Comparison of ENCODE assay signal across 1 cellular context in the genomic region with DNA sequence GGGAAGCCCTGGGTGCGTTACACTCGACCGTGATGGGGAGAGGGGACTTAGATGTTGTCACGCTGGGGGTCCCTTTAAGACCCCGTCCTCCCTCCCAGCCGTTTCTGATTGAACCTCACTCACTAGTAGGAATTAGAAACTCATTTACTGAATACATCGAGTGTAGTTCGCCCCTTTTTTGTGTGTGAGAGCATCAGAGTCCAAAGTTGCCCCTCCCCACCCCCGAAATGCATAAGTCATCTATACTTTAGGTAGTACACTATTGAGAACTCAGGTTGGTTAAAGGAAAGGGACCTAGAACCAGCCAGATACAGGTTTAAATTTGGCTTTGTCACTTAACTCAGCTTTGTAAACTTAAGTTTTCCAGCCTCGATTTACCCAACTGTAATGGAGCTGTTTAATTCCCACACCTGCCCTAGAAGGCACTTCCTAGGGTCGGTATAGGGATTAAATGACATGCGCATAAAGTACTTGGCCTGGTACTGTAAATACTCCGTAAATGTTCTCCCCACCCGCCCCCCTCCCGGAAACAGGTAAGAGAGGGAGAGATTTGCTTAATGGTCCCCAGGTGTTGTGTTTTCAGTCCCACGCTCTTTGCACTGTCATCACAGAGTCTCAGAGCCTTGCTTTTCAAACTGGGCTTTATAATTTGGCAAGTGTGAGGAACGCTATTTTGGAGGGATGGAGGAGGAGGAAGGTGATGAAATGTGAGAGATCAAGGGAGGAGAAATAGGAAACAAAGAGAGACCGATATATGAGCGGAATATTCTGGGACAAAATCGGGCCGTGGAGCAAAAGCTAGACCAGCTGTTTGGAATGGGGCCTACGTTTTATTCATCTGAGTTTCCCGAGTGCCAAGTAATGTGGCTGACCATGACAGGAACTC.
TF ChIP-seq lines count a peak whose summit lies in the region.

No MANE protein-coding gene starts in this region.

TF ChIP-seq in GM12878, 131 proteins besides CTCF, POLR2A, EP300 and RAD21 (continued from another document):
- TF ChIP-seq ZNF274 (IDR thresholded peaks at IDR 0.05; ENCODE audit: insufficient read depth, insufficient read length): no peak
- no peak for TF ChIP-seq CBX5 (IDR thresholded peaks at IDR 0.05; ENCODE audit: low read depth)
- TF ChIP-seq BRCA1 (IDR thresholded peaks at IDR 0.05; ENCODE audit: low read depth, low read length): no peak
- TF ChIP-seq SIX5 (IDR thresholded peaks at IDR 0.05; ENCODE audit: low read depth, low read length, severe bottlenecking): no peak
- TF ChIP-seq E2F4 (IDR thresholded peaks at IDR 0.05; ENCODE audit: low read depth, low read length): no peak
- no peak for TF ChIP-seq SKIL (IDR thresholded peaks at IDR 0.05; ENCODE audit: low read depth, poor library complexity, severe bottlenecking)
- TF ChIP-seq WRNIP1 (IDR thresholded peaks at IDR 0.05; ENCODE audit: borderline replicate concordance, low read depth, low read length): no peak
- no peak for TF ChIP-seq IKZF2 (IDR thresholded peaks at IDR 0.05)
- no peak for TF ChIP-seq CBFB (IDR thresholded peaks at IDR 0.05; ENCODE audit: low read depth)
- TF ChIP-seq POU2F2 (IDR thresholded peaks at IDR 0.05; ENCODE audit: borderline replicate concordance, low read depth, low read length): no peak
